ENCODE assay signal across 9 cellular contexts in genomic region chr15:101675796-101676582, GRCh38. TPM values are rescaled to one million over a fixed set of nuclear protein-coding genes. Genes with fewer than 3 reads are reported as not detected.
DNase-seq lines count a peak whose midpoint lies in the region; ATAC-seq and TF ChIP-seq lines count a peak whose summit lies in the region.
"Had no signal": no experiment of that assay in that cellular context is flagged by ENCODE, and none has a peak within 500 bp of the region (broad histone marks: within the 10 kb centered on the region; RNA-seq: fewer than 3 reads in every experiment).

No MANE protein-coding gene starts in this region.

- TF ChIP-seq POLR2A in gastrocnemius medialis (IDR thresholded peaks at IDR 0.05), result no peak

- no peak for TF ChIP-seq CTCF in gastrocnemius medialis (IDR thresholded peaks at IDR 0.05 in 4 of 5, conservative IDR thresholded peaks at IDR 0.05 in 1 of 5)

- H3K9me3 Mint-ChIP-seq in immature natural killer cell, result no peaks in the 10 kb centered on the region

- H3K36me3 ChIP-seq in H7 (replicated peaks; ENCODE audit: control insufficient read depth, insufficient read depth, low read length) (no peaks in the 10 kb centered on the region; the same call in 1 of the 2 replicates), gastrocnemius medialis (peaks cover 0 to 62% of the 10 kb centered on the region in 2 donors)

- intact Hi-C loops in gastrocnemius medialis (cut with DNase I; ENCODE audit: low total_unique reads), result no loop called here

- H3K27me3 Mint-ChIP-seq in immature natural killer cell (ENCODE audit: low read depth in 3 of 3), result peaks cover 0 to 1% (median 0%) of the 10 kb centered on the region in 3 donors

- no peaks in the 10 kb centered on the region for H3K9me3 ChIP-seq in gastrocnemius medialis

- no peaks in the 10 kb centered on the region for H3K4me1 Mint-ChIP-seq in immature natural killer cell

- no peaks in the 10 kb centered on the region for H3K4me1 ChIP-seq in gastrocnemius medialis

- peak overlapping the region in 1 of 5 donors; percentile 80 for H3K4me3 Mint-ChIP-seq in immature natural killer cell

- peak overlapping the region in 2 of 6 donors; percentile 8 to 72 for H3K27ac Mint-ChIP-seq in immature natural killer cell

- peak overlapping the region; percentile 75 for H3K27ac ChIP-seq in epithelial cell of prostate
- no peak overlapping the region for H3K27ac ChIP-seq in gastrocnemius medialis
- H3K27ac ChIP-seq: cardiac muscle cell had no signal

- in situ Hi-C loops in gastrocnemius medialis (cut with MboI; ENCODE audit: low sequenced_read_pairs in 4 of 4), result no loop called here

- H3K27me3 ChIP-seq in H7 (ENCODE audit: control insufficient read depth, insufficient read depth, low read length) (no peaks in the 10 kb centered on the region), gastrocnemius medialis (no peaks in the 10 kb centered on the region)
- H3K27me3 ChIP-seq: cardiac muscle cell had no signal

- DNase-seq in Ammon's horn (ENCODE audit: low spot score) (peak; percentile 61), NCI-H69 (lab: John Stamatoyannopoulos, UW) (peak; percentile 44), epithelial cell of prostate (ENCODE audit: low read depth, low spot score) (no peak), superior temporal gyrus (ENCODE audit: extremely low spot score) (peak; percentile 62), immature natural killer cell (no peak), H7 (no peak), gastrocnemius medialis (no peak)

- peak; percentile 97 for ATAC-seq in GM19438 (IDR thresholded peaks at IDR 0.05; ENCODE audit: low read depth, unreplicated experiment)
- no peak for ATAC-seq in gastrocnemius medialis

- H3K4me3 ChIP-seq in H7 (ENCODE audit: insufficient read depth, low read depth, low read length) (no peak overlapping the region), gastrocnemius medialis (no peak overlapping the region)
- H3K4me3 ChIP-seq: cardiac muscle cell had no signal

- H3K36me3 Mint-ChIP-seq in immature natural killer cell, result peaks cover 33 to 67% (median 51%) of the 10 kb centered on the region in 3 donors

RNA-seq across cellular contexts. Expression of gene TM2D3, which starts 23.8 kb away (rescaled TPM):
- 10 to 100 TPM; 39.9 to 73.1 (median 52.6) TPM for polyA plus RNA-seq in immature natural killer cell
- total RNA-seq in H7 (2014; rRNA removed; shearing (Covaris generic)), result 27.4 and 41.6 TPM in 2 replicates
- total RNA-seq in gastrocnemius medialis, result 100 to 1,000 TPM in 1 of 4 donors, 10 to 100 TPM in 3; 41.5 to 101 (median 51.9) TPM

RNA-seq across cellular contexts. Expression of gene TARS3, which starts 48.3 kb away (rescaled TPM):
- 10 to 100 TPM in 1 of 3 donors, 1 to 10 TPM in 1, under 1 TPM in 1; 0.41 to 14.1 (median 6.6) TPM for polyA plus RNA-seq in immature natural killer cell
- 6.2 and 8.0 TPM in 2 replicates for total RNA-seq in H7 (2014; rRNA removed; shearing (Covaris generic))
- total RNA-seq in gastrocnemius medialis, result 10 to 100 TPM; 38.3 to 69.9 (median 55.4) TPM

Comparison
In these comparisons a context has a peak if more than half of its experiments do, and no peak if none do; other contexts are left out.
1. DNase-seq: peak in Ammon's horn (single experiment), NCI-H69 (single experiment) and superior temporal gyrus (single experiment); none in epithelial cell of prostate (single experiment), immature natural killer cell (0 of 3), H7 (single experiment) and gastrocnemius medialis (0 of 2).